ENCODE assay signal across 1 cellular context in the genomic region with DNA sequence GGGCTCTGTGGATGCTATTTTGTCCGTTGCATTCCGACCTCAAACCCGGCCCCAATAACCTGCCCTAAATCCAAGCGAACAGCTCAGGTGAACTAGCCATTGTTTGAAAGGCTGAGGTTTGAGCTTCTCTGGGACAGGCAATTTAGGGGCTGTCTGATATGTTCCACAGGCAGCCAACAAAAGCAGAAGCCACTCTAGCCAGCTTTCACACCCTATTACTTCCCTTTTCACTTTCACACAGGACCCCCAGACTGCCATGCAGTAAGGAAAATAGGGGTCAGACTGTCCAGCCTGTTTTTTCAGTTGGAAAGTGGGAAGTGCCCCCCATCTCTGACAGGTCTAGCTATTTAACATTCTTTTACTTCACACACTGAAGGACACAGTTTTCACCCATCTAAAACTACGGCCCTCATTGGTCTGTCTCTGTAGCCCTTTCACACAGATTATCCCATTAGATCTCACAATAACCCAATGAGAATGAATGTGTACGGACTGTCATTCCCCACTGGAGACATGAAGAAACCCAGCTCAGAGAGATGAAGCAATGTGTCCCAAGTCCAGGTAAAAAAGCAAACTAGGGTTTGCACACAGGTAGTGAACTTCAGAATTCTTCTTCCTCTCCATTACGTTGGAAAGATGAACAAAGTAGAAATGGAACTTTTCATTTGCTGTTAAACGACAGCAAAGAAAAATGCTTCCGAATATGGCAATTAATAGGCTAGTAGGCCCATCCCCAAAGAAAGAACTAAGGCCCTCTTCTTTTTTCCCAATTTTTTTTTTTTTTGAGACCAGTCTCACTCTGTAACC.
TF ChIP-seq lines count a peak whose summit lies in the region.

No MANE protein-coding gene starts in this region.

TF ChIP-seq in HepG2, 621 proteins besides CTCF, POLR2A, EP300 and RAD21 (continued from another document and continues in another):
- TF ChIP-seq, protein P1, sequence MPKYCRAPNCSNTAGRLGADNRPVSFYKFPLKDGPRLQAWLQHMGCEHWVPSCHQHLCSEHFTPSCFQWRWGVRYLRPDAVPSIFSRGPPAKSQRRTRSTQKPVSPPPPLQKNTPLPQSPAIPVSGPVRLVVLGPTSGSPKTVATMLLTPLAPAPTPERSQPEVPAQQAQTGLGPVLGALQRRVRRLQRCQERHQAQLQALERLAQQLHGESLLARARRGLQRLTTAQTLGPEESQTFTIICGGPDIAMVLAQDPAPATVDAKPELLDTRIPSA (CRISPR knock-in tag; IDR thresholded peaks at IDR 0.05; ENCODE audit: borderline replicate concordance), result no peak
- TF ChIP-seq, protein P2, sequence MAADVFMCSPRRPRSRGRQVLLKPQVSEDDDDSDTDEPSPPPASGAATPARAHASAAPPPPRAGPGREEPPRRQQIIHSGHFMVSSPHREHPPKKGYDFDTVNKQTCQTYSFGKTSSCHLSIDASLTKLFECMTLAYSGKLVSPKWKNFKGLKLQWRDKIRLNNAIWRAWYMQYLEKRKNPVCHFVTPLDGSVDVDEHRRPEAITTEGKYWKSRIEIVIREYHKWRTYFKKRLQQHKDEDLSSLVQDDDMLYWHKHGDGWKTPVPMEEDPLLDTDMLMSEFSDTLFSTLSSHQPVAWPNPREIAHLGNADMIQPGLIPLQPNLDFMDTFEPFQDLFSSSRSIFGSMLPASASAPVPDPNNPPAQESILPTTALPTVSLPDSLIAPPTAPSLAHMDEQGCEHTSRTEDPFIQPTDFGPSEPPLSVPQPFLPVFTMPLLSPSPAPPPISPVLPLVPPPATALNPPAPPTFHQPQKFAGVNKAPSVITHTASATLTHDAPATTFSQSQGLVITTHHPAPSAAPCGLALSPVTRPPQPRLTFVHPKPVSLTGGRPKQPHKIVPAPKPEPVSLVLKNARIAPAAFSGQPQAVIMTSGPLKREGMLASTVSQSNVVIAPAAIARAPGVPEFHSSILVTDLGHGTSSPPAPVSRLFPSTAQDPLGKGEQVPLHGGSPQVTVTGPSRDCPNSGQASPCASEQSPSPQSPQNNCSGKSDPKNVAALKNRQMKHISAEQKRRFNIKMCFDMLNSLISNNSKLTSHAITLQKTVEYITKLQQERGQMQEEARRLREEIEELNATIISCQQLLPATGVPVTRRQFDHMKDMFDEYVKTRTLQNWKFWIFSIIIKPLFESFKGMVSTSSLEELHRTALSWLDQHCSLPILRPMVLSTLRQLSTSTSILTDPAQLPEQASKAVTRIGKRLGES (CRISPR knock-in tag; IDR thresholded peaks at IDR 0.05; ENCODE audit: borderline replicate concordance), result no peak
- TF ChIP-seq KMT2A (CRISPR knock-in tag; IDR thresholded peaks at IDR 0.05) (0 out of 2 replicates have a peak, but pooled peaks have one; percentile 14), MTA1 (CRISPR knock-in tag; IDR thresholded peaks at IDR 0.05; ENCODE audit: borderline replicate concordance) (no peak), SKI (IDR thresholded peaks at IDR 0.05; ENCODE audit: partially characterized antibody) (peak; percentile 71), FOXA3 (CRISPR knock-in tag; IDR thresholded peaks at IDR 0.05) (peak; percentile 24; the same call in 1 of the 2 replicates), NCOR1 (IDR thresholded peaks at IDR 0.05; ENCODE audit: borderline replicate concordance, low read length) (peak; percentile 83), PRMT3 (CRISPR knock-in tag; IDR thresholded peaks at IDR 0.05; ENCODE audit: borderline replicate concordance, low read depth) (no peak), PPARG (CRISPR knock-in tag; conservative IDR thresholded peaks at IDR 0.05) (peak; percentile 67; the same call in 1 of the 2 replicates), KDM5A (IDR thresholded peaks at IDR 0.05; ENCODE audit: borderline replicate concordance, low read length) (no peak), RBM39 (IDR thresholded peaks at IDR 0.05; ENCODE audit: low read depth, low read length, poor library complexity, severe bottlenecking) (no peak), NFE2 (CRISPR knock-in tag; IDR thresholded peaks at IDR 0.05) (no peak), FOSL2 (CRISPR knock-in tag; IDR thresholded peaks at IDR 0.05) (0 out of 2 replicates have a peak, but pooled peaks have one; percentile 10), MXI1 (IDR thresholded peaks at IDR 0.05; ENCODE audit: borderline replicate concordance, low read depth, low read length) (no peak), KDM3A (CRISPR knock-in tag; IDR thresholded peaks at IDR 0.05; ENCODE audit: low read depth) (no peak), ATF7 (IDR thresholded peaks at IDR 0.05) (no peak), ATF7 (CRISPR knock-in tag; IDR thresholded peaks at IDR 0.05) (no peak), RXRB (CRISPR knock-in tag; IDR thresholded peaks at IDR 0.05; ENCODE audit: borderline replicate concordance) (peak; percentile 72; the same call in 1 of the 2 replicates), GATAD2A (CRISPR knock-in tag; IDR thresholded peaks at IDR 0.05) (peak; percentile 73), NR3C1 (CRISPR knock-in tag; IDR thresholded peaks at IDR 0.05) (no peak), FOXP1 (IDR thresholded peaks at IDR 0.05) (no peak), FOXP1 (CRISPR knock-in tag; IDR thresholded peaks at IDR 0.05) (no peak), GATAD1 (CRISPR knock-in tag; IDR thresholded peaks at IDR 0.05) (no peak), ZNF235 (CRISPR knock-in tag; IDR thresholded peaks at IDR 0.05; ENCODE audit: borderline replicate concordance) (no peak), RBFOX2 (IDR thresholded peaks at IDR 0.05; ENCODE audit: low read depth, low read length) (peak; percentile 58), CEBPB (IDR thresholded peaks at IDR 0.05; ENCODE audit: borderline replicate concordance, low read depth, low read length) (peak; percentile 97), SMARCC2 (IDR thresholded peaks at IDR 0.05) (no peak), HNF4A (CRISPR knock-in tag; IDR thresholded peaks at IDR 0.05) (peak; percentile 90), HMG20A (CRISPR knock-in tag; IDR thresholded peaks at IDR 0.05; ENCODE audit: borderline replicate concordance) (no peak), ZNF331 (CRISPR knock-in tag; IDR thresholded peaks at IDR 0.05) (peak; percentile 39; the same call in 1 of the 2 replicates), KDM2A (CRISPR knock-in tag; IDR thresholded peaks at IDR 0.05; ENCODE audit: borderline replicate concordance, low read depth) (no peak), ELF1 (CRISPR knock-in tag; IDR thresholded peaks at IDR 0.05) (no peak), ZNF354B (CRISPR knock-in tag; IDR thresholded peaks at IDR 0.05) (no peak), ZNF644 (CRISPR knock-in tag; IDR thresholded peaks at IDR 0.05; ENCODE audit: low read depth) (no peak), ZSCAN20 (CRISPR knock-in tag; IDR thresholded peaks at IDR 0.05; ENCODE audit: borderline replicate concordance) (no peak), ZNF678 (CRISPR knock-in tag; IDR thresholded peaks at IDR 0.05) (no peak), ZNF138 (CRISPR knock-in tag; IDR thresholded peaks at IDR 0.05; ENCODE audit: low read depth) (no peak), PRPF4 (IDR thresholded peaks at IDR 0.05; ENCODE audit: low read depth, low read length, poor library complexity, severe bottlenecking) (no peak), THAP11 (CRISPR knock-in tag; IDR thresholded peaks at IDR 0.05) (0 out of 2 replicates have a peak, but pooled peaks have one; percentile 38), ZNF232 (CRISPR knock-in tag; IDR thresholded peaks at IDR 0.05; ENCODE audit: borderline replicate concordance) (no peak), ZNF33A (CRISPR knock-in tag; IDR thresholded peaks at IDR 0.05; ENCODE audit: borderline replicate concordance) (no peak), NR2F6 (IDR thresholded peaks at IDR 0.05) (no peak), NR2F6 (CRISPR knock-in tag; IDR thresholded peaks at IDR 0.05) (0 out of 2 replicates have a peak, but pooled peaks have one; percentile 21), AGO1 (IDR thresholded peaks at IDR 0.05; ENCODE audit: low read depth, low read length, poor library complexity, severe bottlenecking) (no peak), HDAC1 (CRISPR knock-in tag; IDR thresholded peaks at IDR 0.05) (no peak), ZFP36 (IDR thresholded peaks at IDR 0.05; ENCODE audit: borderline replicate concordance, low read depth, low read length, partially characterized antibody) (no peak)
- TF ChIP-seq, protein P3, sequence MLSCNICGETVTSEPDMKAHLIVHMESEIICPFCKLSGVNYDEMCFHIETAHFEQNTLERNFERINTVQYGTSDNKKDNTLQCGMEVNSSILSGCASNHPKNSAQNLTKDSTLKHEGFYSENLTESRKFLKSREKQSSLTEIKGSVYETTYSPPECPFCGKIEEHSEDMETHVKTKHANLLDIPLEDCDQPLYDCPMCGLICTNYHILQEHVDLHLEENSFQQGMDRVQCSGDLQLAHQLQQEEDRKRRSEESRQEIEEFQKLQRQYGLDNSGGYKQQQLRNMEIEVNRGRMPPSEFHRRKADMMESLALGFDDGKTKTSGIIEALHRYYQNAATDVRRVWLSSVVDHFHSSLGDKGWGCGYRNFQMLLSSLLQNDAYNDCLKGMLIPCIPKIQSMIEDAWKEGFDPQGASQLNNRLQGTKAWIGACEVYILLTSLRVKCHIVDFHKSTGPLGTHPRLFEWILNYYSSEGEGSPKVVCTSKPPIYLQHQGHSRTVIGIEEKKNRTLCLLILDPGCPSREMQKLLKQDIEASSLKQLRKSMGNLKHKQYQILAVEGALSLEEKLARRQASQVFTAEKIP (CRISPR knock-in tag; IDR thresholded peaks at IDR 0.05; ENCODE audit: borderline replicate concordance), result no peak
- TF ChIP-seq, protein P4, sequence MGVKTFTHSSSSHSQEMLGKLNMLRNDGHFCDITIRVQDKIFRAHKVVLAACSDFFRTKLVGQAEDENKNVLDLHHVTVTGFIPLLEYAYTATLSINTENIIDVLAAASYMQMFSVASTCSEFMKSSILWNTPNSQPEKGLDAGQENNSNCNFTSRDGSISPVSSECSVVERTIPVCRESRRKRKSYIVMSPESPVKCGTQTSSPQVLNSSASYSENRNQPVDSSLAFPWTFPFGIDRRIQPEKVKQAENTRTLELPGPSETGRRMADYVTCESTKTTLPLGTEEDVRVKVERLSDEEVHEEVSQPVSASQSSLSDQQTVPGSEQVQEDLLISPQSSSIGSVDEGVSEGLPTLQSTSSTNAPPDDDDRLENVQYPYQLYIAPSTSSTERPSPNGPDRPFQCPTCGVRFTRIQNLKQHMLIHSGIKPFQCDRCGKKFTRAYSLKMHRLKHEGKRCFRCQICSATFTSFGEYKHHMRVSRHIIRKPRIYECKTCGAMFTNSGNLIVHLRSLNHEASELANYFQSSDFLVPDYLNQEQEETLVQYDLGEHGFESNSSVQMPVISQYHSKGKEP (CRISPR knock-in tag; IDR thresholded peaks at IDR 0.05), result no peak
- TF ChIP-seq, protein P5, sequence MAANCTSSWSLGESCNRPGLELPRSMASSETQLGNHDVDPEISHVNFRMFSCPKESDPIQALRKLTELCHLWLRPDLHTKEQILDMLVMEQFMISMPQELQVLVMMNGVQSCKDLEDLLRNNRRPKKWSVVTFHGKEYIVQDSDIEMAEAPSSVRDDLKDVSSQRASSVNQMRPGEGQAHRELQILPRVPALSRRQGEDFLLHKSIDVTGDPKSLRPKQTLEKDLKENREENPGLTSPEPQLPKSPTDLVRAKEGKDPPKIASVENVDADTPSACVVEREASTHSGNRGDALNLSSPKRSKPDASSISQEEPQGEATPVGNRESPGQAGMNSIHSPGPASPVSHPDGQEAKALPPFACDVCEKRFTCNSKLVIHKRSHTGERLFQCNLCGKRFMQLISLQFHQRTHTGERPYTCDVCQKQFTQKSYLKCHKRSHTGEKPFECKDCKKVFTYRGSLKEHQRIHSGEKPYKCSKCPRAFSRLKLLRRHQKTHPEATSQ (CRISPR knock-in tag; IDR thresholded peaks at IDR 0.05; ENCODE audit: borderline replicate concordance), result no peak
- TF ChIP-seq, protein P6, sequence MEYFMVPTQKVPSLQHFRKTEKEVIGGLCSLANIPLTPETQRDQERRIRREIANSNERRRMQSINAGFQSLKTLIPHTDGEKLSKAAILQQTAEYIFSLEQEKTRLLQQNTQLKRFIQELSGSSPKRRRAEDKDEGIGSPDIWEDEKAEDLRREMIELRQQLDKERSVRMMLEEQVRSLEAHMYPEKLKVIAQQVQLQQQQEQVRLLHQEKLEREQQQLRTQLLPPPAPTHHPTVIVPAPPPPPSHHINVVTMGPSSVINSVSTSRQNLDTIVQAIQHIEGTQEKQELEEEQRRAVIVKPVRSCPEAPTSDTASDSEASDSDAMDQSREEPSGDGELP (IDR thresholded peaks at IDR 0.05; ENCODE audit: borderline replicate concordance, low read depth), result no peak
- TF ChIP-seq, protein P7, sequence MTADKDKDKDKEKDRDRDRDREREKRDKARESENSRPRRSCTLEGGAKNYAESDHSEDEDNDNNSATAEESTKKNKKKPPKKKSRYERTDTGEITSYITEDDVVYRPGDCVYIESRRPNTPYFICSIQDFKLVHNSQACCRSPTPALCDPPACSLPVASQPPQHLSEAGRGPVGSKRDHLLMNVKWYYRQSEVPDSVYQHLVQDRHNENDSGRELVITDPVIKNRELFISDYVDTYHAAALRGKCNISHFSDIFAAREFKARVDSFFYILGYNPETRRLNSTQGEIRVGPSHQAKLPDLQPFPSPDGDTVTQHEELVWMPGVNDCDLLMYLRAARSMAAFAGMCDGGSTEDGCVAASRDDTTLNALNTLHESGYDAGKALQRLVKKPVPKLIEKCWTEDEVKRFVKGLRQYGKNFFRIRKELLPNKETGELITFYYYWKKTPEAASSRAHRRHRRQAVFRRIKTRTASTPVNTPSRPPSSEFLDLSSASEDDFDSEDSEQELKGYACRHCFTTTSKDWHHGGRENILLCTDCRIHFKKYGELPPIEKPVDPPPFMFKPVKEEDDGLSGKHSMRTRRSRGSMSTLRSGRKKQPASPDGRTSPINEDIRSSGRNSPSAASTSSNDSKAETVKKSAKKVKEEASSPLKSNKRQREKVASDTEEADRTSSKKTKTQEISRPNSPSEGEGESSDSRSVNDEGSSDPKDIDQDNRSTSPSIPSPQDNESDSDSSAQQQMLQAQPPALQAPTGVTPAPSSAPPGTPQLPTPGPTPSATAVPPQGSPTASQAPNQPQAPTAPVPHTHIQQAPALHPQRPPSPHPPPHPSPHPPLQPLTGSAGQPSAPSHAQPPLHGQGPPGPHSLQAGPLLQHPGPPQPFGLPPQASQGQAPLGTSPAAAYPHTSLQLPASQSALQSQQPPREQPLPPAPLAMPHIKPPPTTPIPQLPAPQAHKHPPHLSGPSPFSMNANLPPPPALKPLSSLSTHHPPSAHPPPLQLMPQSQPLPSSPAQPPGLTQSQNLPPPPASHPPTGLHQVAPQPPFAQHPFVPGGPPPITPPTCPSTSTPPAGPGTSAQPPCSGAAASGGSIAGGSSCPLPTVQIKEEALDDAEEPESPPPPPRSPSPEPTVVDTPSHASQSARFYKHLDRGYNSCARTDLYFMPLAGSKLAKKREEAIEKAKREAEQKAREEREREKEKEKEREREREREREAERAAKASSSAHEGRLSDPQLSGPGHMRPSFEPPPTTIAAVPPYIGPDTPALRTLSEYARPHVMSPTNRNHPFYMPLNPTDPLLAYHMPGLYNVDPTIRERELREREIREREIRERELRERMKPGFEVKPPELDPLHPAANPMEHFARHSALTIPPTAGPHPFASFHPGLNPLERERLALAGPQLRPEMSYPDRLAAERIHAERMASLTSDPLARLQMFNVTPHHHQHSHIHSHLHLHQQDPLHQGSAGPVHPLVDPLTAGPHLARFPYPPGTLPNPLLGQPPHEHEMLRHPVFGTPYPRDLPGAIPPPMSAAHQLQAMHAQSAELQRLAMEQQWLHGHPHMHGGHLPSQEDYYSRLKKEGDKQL (CRISPR knock-in tag; IDR thresholded peaks at IDR 0.05; ENCODE audit: low read depth), result no peak
